Comparison of ENCODE assay signal across 8 cellular contexts in the genomic region with DNA sequence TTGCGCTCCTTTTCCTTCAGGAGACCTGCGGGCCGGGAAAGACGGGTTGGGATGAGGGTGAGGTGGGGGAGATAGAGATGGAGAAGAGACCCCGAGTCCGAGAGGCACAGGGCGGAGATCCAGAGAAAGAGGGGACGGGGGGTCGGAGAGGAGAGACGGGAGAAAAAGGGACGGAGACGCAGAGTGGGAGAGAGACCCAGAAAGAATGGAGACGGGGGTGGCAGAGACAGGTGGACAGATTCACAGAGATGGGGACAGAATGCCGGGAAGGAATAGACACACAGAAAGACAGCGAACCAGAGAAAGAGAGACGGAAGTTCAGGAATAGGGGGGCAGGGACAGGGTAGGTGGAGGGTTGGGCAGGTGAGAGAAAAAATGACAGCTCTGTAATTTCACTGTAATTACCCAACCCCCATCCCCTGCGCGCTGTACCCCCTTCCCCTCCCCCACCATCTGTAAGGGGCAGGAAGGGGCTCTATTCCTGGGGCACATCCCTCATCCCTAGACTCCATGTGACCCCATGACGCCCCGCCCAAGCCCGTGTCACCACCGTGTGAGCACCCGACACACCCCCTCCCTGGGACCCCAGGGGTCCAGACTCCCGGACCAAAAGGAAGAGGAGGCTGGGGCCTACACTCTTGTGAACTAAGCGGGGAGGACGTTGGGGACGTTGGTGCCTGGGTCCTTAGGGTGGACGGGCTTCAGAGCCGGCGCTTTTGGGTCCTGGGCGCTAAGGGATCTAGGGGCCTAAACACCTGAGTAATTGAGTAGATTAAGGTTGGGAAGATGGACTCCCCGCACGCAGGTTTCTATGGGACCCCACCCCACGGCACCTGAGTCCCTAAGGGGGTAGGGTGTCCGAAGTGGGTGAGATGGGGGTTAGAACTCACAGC. TPM values are rescaled to one million over a fixed set of nuclear protein-coding genes. Genes with fewer than 3 reads are reported as not detected.
DNase-seq lines count a peak whose midpoint lies in the region; ATAC-seq, FAIRE-seq and TF ChIP-seq lines count a peak whose summit lies in the region.

No MANE protein-coding gene starts in this region.

- H3K27ac Mint-ChIP-seq in T-cell = peak overlapping the region; percentile 95 to 99

- H3K9me3 ChIP-seq in esophagus squamous epithelium (no peaks in the 10 kb centered on the region), pancreas (no peaks in the 10 kb centered on the region)

- 0 to 1% methylated on average over 19 to 21 of the region's 35 CpGs for WGBS in esophagus squamous epithelium, 2 donors
- 0 to 1% methylated on average over 33 to 35 of the region's 35 CpGs for WGBS in pancreas, 2 donors

- no peak for FAIRE-seq in pancreas (lab: Jason Lieb, UNC)

- H3K9me3 Mint-ChIP-seq in T-cell = no peaks in the 10 kb centered on the region

- H3K4me1 Mint-ChIP-seq in T-cell = peaks cover 51 to 59% (median 52%) of the 10 kb centered on the region in 3 donors

- DNase-seq in activated CD4-positive, alpha-beta T cell treated with anti-CD3 and anti-CD28 coated beads, Interleukin-2, amount 50 U/mL, for 1 hour = peak; percentile 29
- no peak for DNase-seq in activated CD4-positive, alpha-beta T cell treated with anti-CD3 and anti-CD28 coated beads, Interleukin-2, amount 50 U/mL, for 4 hours
- DNase-seq in T-cell (peak in 4 of 34 experiments; percentile 26 to 33 (median 29)), esophagus squamous epithelium (lab: John Stamatoyannopoulos, UW) (no peak), pancreas (peak; percentile 63 to 86 (median 70)), DMS114 treated with DMSO at 0.1 percent for 48 hours (lab: John Stamatoyannopoulos, UW; ENCODE audit: unreplicated experiment) (no peak), kidney tubule cell (ENCODE audit: low spot score) (no peak)

- peaks cover 37 to 78% (median 46%) of the 10 kb centered on the region in 3 donors for H3K4me1 ChIP-seq in esophagus squamous epithelium
- peaks cover 18 to 24% (median 21%) of the 10 kb centered on the region in 3 donors for H3K4me1 ChIP-seq in pancreas

- intact Hi-C loops in esophagus squamous epithelium (cut with DNase I) = no loop called here
- intact Hi-C loops in pancreas (cut with DNase I) = no loop called here

- TF ChIP-seq CTCF in esophagus squamous epithelium (IDR thresholded peaks at IDR 0.05) (no peak), pancreas (IDR thresholded peaks at IDR 0.05) (no peak)

- CTCF ChIA-PET in T-cell (lab: Charles Lee) = no interaction called here

- no peak for TF ChIP-seq POLR2A in esophagus squamous epithelium (IDR thresholded peaks at IDR 0.05)

- POLR2A ChIA-PET in T-cell (lab: Charles Lee) = no interaction called here

- H3K4me3 ChIP-seq in esophagus squamous epithelium = peak overlapping the region; percentile 63 to 86 (median 76)
- peak overlapping the region; percentile 33 to 84 (median 68) for H3K4me3 ChIP-seq in pancreas

- H3K27me3 Mint-ChIP-seq in T-cell = no peaks in the 10 kb centered on the region

- peaks cover 6% of the 10 kb centered on the region for H3K36me3 Mint-ChIP-seq in T-cell

- H3K4me3 Mint-ChIP-seq in T-cell = peak overlapping the region; percentile 97 to 99 (median 99)

- peaks cover 0 to 19% (median 0%) of the 10 kb centered on the region in 3 donors for H3K36me3 ChIP-seq in esophagus squamous epithelium
- H3K36me3 ChIP-seq in pancreas = peaks cover 0 to 1% (median 0%) of the 10 kb centered on the region in 3 donors

- H3K27me3 ChIP-seq in esophagus squamous epithelium (no peaks in the 10 kb centered on the region), pancreas (no peaks in the 10 kb centered on the region)

- ATAC-seq in T-cell (replicated peaks in 1 of 4) (no peak), pancreas (no peak), GM21526 (IDR thresholded peaks at IDR 0.05; ENCODE audit: low FRiP score, unreplicated experiment) (no peak)

- H3K27ac ChIP-seq in esophagus squamous epithelium (peak overlapping the region; percentile 95 to 98 (median 96)), pancreas (peak overlapping the region; percentile 90 to 97 (median 92))

RNA-seq across cellular contexts. Expression of a gene that starts 1.0 kb away (rescaled TPM):
- 10 to 100 TPM; 24.5 to 57.2 (median 56.0) TPM for total RNA-seq in T-cell
- 10 to 100 TPM in 3 of 4 donors, 1 to 10 TPM in 1; 4.2 to 16.2 (median 11.7) TPM for total RNA-seq in esophagus squamous epithelium
- total RNA-seq in pancreas = 1 to 10 TPM; 3.3 to 8.3 (median 6.5) TPM
- 10 to 100 TPM in 1 of 2 donors, 1 to 10 TPM in 1; 4.7 to 11.4 TPM for polyA plus RNA-seq in pancreas

RNA-seq across cellular contexts. Expression of a gene that starts 9.8 kb away (rescaled TPM):
- total RNA-seq in T-cell (10 to 100 TPM in 4 of 5 donors, 1 to 10 TPM in 1; 8.0 to 18.5 (median 11.0) TPM), esophagus squamous epithelium (1 to 10 TPM; 1.4 to 6.9 (median 5.2) TPM), pancreas (1 to 10 TPM; 2.6 to 6.2 (median 4.5) TPM)
- 10 to 100 TPM; 10.2 to 15.2 TPM for polyA plus RNA-seq in pancreas

RNA-seq across cellular contexts. Expression of a gene that starts 16.9 kb away (rescaled TPM):
- total RNA-seq in T-cell = 10 to 100 TPM; 18.0 to 37.0 (median 31.8) TPM
- 10 to 100 TPM in 2 of 4 donors, 1 to 10 TPM in 2; 7.0 to 10.9 (median 9.7) TPM for total RNA-seq in esophagus squamous epithelium
- total RNA-seq in pancreas = 10 to 100 TPM in 1 of 6 donors, 1 to 10 TPM in 5; 4.3 to 11.0 (median 6.6) TPM
- 10 to 100 TPM; 15.9 to 24.0 TPM for polyA plus RNA-seq in pancreas

RNA-seq across cellular contexts. Expression of a gene that starts 17.2 kb away (rescaled TPM):
- total RNA-seq in T-cell (1,000 to 10,000 TPM; 2,370 to 2,784 (median 2,662) TPM), esophagus squamous epithelium (1,000 to 10,000 TPM; 1,870 to 2,808 (median 2,491) TPM), pancreas (1,000 to 10,000 TPM in 4 of 6 donors, 100 to 1,000 TPM in 2; 881 to 1,605 (median 1,071) TPM)
- 1,000 to 10,000 TPM; 1,358 to 2,344 TPM for polyA plus RNA-seq in pancreas

RNA-seq across cellular contexts. Expression of a gene that starts 21.3 kb away (rescaled TPM):
- total RNA-seq in T-cell (1 to 10 TPM in 4 of 5 donors, not detected in 1; 2.3 to 3.0 (median 2.7) TPM), esophagus squamous epithelium (10 to 100 TPM in 1 of 4 donors, 1 to 10 TPM in 3; 3.1 to 12.3 (median 8.6) TPM), pancreas (1 to 10 TPM; 1.2 to 2.9 (median 2.6) TPM)
- 1 to 10 TPM; 1.8 to 3.4 TPM for polyA plus RNA-seq in pancreas

Comparison
In these comparisons a context has a peak if more than half of its experiments do, and no peak if none do; other contexts are left out.
1. DNase-seq: peak in activated CD4-positive, alpha-beta T cell treated with anti-CD3 and anti-CD28 coated beads, Interleukin-2, amount 50 U/mL, for 1 hour (single experiment) and pancreas (6 of 6); none in activated CD4-positive, alpha-beta T cell treated with anti-CD3 and anti-CD28 coated beads, Interleukin-2, amount 50 U/mL, for 4 hours (0 of 2), esophagus squamous epithelium (single experiment), DMS114 treated with DMSO at 0.1 percent for 48 hours (single experiment) and kidney tubule cell (single experiment).